8 cellular contexts compared by ENCODE assay signal in genomic region chr6:136989591-136990578, GRCh38. TPM values are rescaled to one million over a fixed set of nuclear protein-coding genes. Genes with fewer than 3 reads are reported as not detected.
DNase-seq lines count a peak whose midpoint lies in the region; ATAC-seq and TF ChIP-seq lines count a peak whose summit lies in the region.

No MANE protein-coding gene starts in this region.

- peaks cover 2% of the 10 kb centered on the region for H3K9me3 Mint-ChIP-seq in glutamatergic neuron (ENCODE audit: unreplicated experiment)

- peak overlapping the region; percentile 80 for H3K4me3 Mint-ChIP-seq in glutamatergic neuron (ENCODE audit: unreplicated experiment)

- peaks cover 6% of the 10 kb centered on the region; the same call in 1 of the 2 replicates for H3K4me1 ChIP-seq in Panc1 (ENCODE audit: control insufficient read depth, insufficient read depth, low read length)

- H3K27me3 ChIP-seq in Panc1 (ENCODE audit: control insufficient read depth, insufficient read depth, low read length): peaks cover 35% of the 10 kb centered on the region

- CTCF ChIA-PET in Panc1 (lab: Charles Lee): no interaction called here

- H3K4me3 ChIP-seq in Panc1 (ENCODE audit: low read depth in 2 of 2, low read length in 2 of 2): peak overlapping the region; percentile 31 to 58

- peak; percentile 82 for ATAC-seq in Panc1

- H3K36me3 ChIP-seq in Panc1 (ENCODE audit: control insufficient read depth, insufficient read depth, low read length): no peaks in the 10 kb centered on the region

- H3K9me3 ChIP-seq in Panc1 (ENCODE audit: control insufficient read depth, insufficient read depth, low read depth, low read length): no peaks in the 10 kb centered on the region

- intact Hi-C loops in Panc1 (cut with micrococcal nuclease; ENCODE audit: unreplicated experiment) (no loop called here), posterior cingulate gyrus (cut with DNase I) (no loop called here)

- H3K27me3 Mint-ChIP-seq in glutamatergic neuron (ENCODE audit: unreplicated experiment): peaks cover 3% of the 10 kb centered on the region

- H3K36me3 Mint-ChIP-seq in glutamatergic neuron (ENCODE audit: unreplicated experiment): no peaks in the 10 kb centered on the region

- BruUV-seq in Panc1 (replicated peaks; lab: Mats Ljungman, UMichigan): no TSS peak

- DNase-seq in DMS 273 treated with DMSO at 0.1 percent for 48 hours (lab: John Stamatoyannopoulos, UW) (peak; percentile 11), Panc1 (ENCODE audit: low read depth, low spot score) (no peak), glutamatergic neuron (peak; percentile 51), posterior cingulate gyrus (peak in 6 of 10 donors; percentile 17 to 84 (median 34))
- no peak for DNase-seq in activated CD4-positive, CD25-positive, alpha-beta regulatory T cell (lab: John Stamatoyannopoulos, UW)
- no peak for DNase-seq in stimulated activated CD4-positive, alpha-beta T cell treated with anti-CD3 and anti-CD28 coated beads, Interleukin-15, amount 100 ng/mL, for 24 hours
- no peak for DNase-seq in NK-92 treated with Interleukin-12 subunit alpha and Interleukin-12 subunit beta, amount 100 ng/mL, for 24 hours (lab: John Stamatoyannopoulos, UW)
- no peak for DNase-seq in stimulated activated CD4-positive, alpha-beta T cell treated with anti-CD3 and anti-CD28 coated beads, Interleukin-2, amount 100 ng/mL, for 24 hours

- peaks cover 20% of the 10 kb centered on the region for H3K4me1 Mint-ChIP-seq in glutamatergic neuron (ENCODE audit: low read depth, unreplicated experiment)

- in situ Hi-C loops in Panc1 (cut with HindIII; ENCODE audit: low pct_unique_long_range_greater_than_20kb, low sequenced_read_pairs): no loop called here

- H3K27ac Mint-ChIP-seq in glutamatergic neuron (ENCODE audit: unreplicated experiment): peak overlapping the region; percentile 43

- TF ChIP-seq CTCF in Panc1 (IDR thresholded peaks at IDR 0.05) (no peak), glutamatergic neuron (IDR thresholded peaks at IDR 0.05; ENCODE audit: partially characterized antibody, unreplicated experiment) (no peak)

- no peak overlapping the region for H3K27ac ChIP-seq in Panc1 (ENCODE audit: low read length)

- POLR2A ChIA-PET in Panc1 (lab: Charles Lee): no interaction called here

RNA-seq across cellular contexts. Expression of gene IL20RA, which starts 54.9 kb away (rescaled TPM):
- total RNA-seq in Panc1 (2021; ENCODE audit: unreplicated experiment) (not detected), glutamatergic neuron (ENCODE audit: unreplicated experiment) (not detected)
- not detected for polyA plus RNA-seq in Panc1 (2012; ENCODE audit: insufficient read length)

Comparison
In these comparisons a context has a peak if more than half of its experiments do, and no peak if none do; other contexts are left out.
1. DNase-seq: peak in DMS 273 treated with DMSO at 0.1 percent for 48 hours (single experiment), glutamatergic neuron (single experiment) and posterior cingulate gyrus (6 of 10); none in Panc1 (single experiment), activated CD4-positive, CD25-positive, alpha-beta regulatory T cell (0 of 4), stimulated activated CD4-positive, alpha-beta T cell treated with anti-CD3 and anti-CD28 coated beads, Interleukin-15, amount 100 ng/mL, for 24 hours (single experiment), NK-92 treated with Interleukin-12 subunit alpha and Interleukin-12 subunit beta, amount 100 ng/mL, for 24 hours (single experiment) and stimulated activated CD4-positive, alpha-beta T cell treated with anti-CD3 and anti-CD28 coated beads, Interleukin-2, amount 100 ng/mL, for 24 hours (0 of 2).